1 cellular context compared by ENCODE assay signal in the genomic region with DNA sequence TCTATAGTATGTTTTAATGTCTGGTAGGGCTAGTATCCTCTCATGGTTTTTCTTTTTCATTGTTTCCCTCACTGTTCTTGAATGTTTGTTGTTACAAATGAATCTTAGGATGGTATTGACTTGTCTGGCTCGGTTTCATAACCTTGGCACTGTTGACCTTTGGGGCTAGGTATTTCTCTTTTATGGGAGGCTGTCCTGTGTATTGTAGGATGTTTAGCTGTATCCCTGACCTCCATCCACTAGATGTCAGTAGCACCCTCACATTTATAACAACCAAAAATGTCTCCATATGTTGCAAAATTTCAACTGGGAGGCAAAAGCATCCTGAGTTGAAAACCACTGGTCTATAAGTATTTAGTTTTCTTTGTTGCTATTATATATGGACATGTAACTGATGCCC.
TF ChIP-seq lines count a peak whose summit lies in the region.

No MANE protein-coding gene starts in this region.

TF ChIP-seq in HepG2, 621 proteins besides CTCF, POLR2A, EP300 and RAD21 (continued from another document and continues in another):
- TF ChIP-seq, protein P1, sequence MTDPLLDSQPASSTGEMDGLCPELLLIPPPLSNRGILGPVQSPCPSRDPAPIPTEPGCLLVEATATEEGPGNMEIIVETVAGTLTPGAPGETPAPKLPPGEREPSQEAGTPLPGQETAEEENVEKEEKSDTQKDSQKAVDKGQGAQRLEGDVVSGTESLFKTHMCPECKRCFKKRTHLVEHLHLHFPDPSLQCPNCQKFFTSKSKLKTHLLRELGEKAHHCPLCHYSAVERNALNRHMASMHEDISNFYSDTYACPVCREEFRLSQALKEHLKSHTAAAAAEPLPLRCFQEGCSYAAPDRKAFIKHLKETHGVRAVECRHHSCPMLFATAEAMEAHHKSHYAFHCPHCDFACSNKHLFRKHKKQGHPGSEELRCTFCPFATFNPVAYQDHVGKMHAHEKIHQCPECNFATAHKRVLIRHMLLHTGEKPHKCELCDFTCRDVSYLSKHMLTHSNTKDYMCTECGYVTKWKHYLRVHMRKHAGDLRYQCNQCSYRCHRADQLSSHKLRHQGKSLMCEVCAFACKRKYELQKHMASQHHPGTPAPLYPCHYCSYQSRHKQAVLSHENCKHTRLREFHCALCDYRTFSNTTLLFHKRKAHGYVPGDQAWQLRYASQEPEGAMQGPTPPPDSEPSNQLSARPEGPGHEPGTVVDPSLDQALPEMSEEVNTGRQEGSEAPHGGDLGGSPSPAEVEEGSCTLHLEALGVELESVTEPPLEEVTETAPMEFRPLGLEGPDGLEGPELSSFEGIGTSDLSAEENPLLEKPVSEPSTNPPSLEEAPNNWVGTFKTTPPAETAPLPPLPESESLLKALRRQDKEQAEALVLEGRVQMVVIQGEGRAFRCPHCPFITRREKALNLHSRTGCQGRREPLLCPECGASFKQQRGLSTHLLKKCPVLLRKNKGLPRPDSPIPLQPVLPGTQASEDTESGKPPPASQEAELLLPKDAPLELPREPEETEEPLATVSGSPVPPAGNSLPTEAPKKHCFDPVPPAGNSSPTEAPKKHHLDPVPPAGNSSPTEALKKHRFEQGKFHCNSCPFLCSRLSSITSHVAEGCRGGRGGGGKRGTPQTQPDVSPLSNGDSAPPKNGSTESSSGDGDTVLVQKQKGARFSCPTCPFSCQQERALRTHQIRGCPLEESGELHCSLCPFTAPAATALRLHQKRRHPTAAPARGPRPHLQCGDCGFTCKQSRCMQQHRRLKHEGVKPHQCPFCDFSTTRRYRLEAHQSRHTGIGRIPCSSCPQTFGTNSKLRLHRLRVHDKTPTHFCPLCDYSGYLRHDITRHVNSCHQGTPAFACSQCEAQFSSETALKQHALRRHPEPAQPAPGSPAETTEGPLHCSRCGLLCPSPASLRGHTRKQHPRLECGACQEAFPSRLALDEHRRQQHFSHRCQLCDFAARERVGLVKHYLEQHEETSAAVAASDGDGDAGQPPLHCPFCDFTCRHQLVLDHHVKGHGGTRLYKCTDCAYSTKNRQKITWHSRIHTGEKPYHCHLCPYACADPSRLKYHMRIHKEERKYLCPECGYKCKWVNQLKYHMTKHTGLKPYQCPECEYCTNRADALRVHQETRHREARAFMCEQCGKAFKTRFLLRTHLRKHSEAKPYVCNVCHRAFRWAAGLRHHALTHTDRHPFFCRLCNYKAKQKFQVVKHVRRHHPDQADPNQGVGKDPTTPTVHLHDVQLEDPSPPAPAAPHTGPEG (CRISPR knock-in tag; IDR thresholded peaks at IDR 0.05): no peak
- TF ChIP-seq ZNF776 (CRISPR knock-in tag; IDR thresholded peaks at IDR 0.05) (no peak), CHD2 (IDR thresholded peaks at IDR 0.05; ENCODE audit: low read depth, low read length) (no peak), HNRNPK (IDR thresholded peaks at IDR 0.05; ENCODE audit: low read depth, low read length, poor library complexity, severe bottlenecking) (no peak), NR2F6 (IDR thresholded peaks at IDR 0.05) (peak; percentile 91), NR2F6 (CRISPR knock-in tag; IDR thresholded peaks at IDR 0.05) (peak; percentile 89), DNMT1 (CRISPR knock-in tag; IDR thresholded peaks at IDR 0.05) (no peak), ZNF160 (CRISPR knock-in tag; IDR thresholded peaks at IDR 0.05) (no peak), NFIC (IDR thresholded peaks at IDR 0.05; ENCODE audit: low read length) (no peak), TEAD3 (CRISPR knock-in tag; optimal IDR thresholded peaks at IDR 0.05; ENCODE audit: borderline replicate concordance) (peak; percentile 81), PLRG1 (conservative IDR thresholded peaks at IDR 0.05) (no peak), GABPA (IDR thresholded peaks at IDR 0.05; ENCODE audit: low read depth, low read length) (no peak), GABPA (CRISPR knock-in tag; IDR thresholded peaks at IDR 0.05; ENCODE audit: low read depth) (no peak; the same call in 1 of the 2 replicates), PAWR (CRISPR knock-in tag; IDR thresholded peaks at IDR 0.05; ENCODE audit: borderline replicate concordance) (no peak), TBX3 (IDR thresholded peaks at IDR 0.05; ENCODE audit: borderline replicate concordance) (no peak), ATF7 (IDR thresholded peaks at IDR 0.05) (no peak), ATF7 (CRISPR knock-in tag; IDR thresholded peaks at IDR 0.05) (no peak), ZSCAN31 (CRISPR knock-in tag; IDR thresholded peaks at IDR 0.05; ENCODE audit: low read depth) (no peak), ZFP62 (CRISPR knock-in tag; IDR thresholded peaks at IDR 0.05) (no peak), GPN1 (CRISPR knock-in tag; IDR thresholded peaks at IDR 0.05; ENCODE audit: borderline replicate concordance) (no peak), ETV5 (CRISPR knock-in tag; IDR thresholded peaks at IDR 0.05; ENCODE audit: borderline replicate concordance) (no peak), PRMT3 (CRISPR knock-in tag; IDR thresholded peaks at IDR 0.05; ENCODE audit: borderline replicate concordance, low read depth) (no peak), HNRNPL (IDR thresholded peaks at IDR 0.05; ENCODE audit: low read depth, low read length) (no peak), POLR2G (IDR thresholded peaks at IDR 0.05; ENCODE audit: low read depth, low read length) (no peak), CEBPG (CRISPR knock-in tag; IDR thresholded peaks at IDR 0.05) (peak; percentile 71; the same call in 1 of the 2 replicates), ZEB1 (IDR thresholded peaks at IDR 0.05; ENCODE audit: insufficient replicate concordance, low read depth) (no peak), TAF1 (CRISPR knock-in tag; IDR thresholded peaks at IDR 0.05) (no peak), NFYB (CRISPR knock-in tag; IDR thresholded peaks at IDR 0.05) (no peak), ZNF878 (CRISPR knock-in tag; IDR thresholded peaks at IDR 0.05) (peak; percentile 61; the same call in 1 of the 2 replicates), ATF1 (CRISPR knock-in tag; IDR thresholded peaks at IDR 0.05) (no peak), ZNF263 (CRISPR knock-in tag; IDR thresholded peaks at IDR 0.05) (no peak), ZNF180 (CRISPR knock-in tag; IDR thresholded peaks at IDR 0.05; ENCODE audit: borderline replicate concordance, low read depth) (no peak), SAP130 (CRISPR knock-in tag; IDR thresholded peaks at IDR 0.05; ENCODE audit: low read depth) (peak; percentile 50; the same call in 1 of the 2 replicates), ZNF768 (CRISPR knock-in tag; IDR thresholded peaks at IDR 0.05) (no peak), ZNF333 (CRISPR knock-in tag; IDR thresholded peaks at IDR 0.05; ENCODE audit: borderline replicate concordance) (no peak)
- TF ChIP-seq, protein P2, sequence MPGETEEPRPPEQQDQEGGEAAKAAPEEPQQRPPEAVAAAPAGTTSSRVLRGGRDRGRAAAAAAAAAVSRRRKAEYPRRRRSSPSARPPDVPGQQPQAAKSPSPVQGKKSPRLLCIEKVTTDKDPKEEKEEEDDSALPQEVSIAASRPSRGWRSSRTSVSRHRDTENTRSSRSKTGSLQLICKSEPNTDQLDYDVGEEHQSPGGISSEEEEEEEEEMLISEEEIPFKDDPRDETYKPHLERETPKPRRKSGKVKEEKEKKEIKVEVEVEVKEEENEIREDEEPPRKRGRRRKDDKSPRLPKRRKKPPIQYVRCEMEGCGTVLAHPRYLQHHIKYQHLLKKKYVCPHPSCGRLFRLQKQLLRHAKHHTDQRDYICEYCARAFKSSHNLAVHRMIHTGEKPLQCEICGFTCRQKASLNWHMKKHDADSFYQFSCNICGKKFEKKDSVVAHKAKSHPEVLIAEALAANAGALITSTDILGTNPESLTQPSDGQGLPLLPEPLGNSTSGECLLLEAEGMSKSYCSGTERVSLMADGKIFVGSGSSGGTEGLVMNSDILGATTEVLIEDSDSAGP (CRISPR knock-in tag; IDR thresholded peaks at IDR 0.05; ENCODE audit: borderline replicate concordance): no peak
- TF ChIP-seq, protein P3, sequence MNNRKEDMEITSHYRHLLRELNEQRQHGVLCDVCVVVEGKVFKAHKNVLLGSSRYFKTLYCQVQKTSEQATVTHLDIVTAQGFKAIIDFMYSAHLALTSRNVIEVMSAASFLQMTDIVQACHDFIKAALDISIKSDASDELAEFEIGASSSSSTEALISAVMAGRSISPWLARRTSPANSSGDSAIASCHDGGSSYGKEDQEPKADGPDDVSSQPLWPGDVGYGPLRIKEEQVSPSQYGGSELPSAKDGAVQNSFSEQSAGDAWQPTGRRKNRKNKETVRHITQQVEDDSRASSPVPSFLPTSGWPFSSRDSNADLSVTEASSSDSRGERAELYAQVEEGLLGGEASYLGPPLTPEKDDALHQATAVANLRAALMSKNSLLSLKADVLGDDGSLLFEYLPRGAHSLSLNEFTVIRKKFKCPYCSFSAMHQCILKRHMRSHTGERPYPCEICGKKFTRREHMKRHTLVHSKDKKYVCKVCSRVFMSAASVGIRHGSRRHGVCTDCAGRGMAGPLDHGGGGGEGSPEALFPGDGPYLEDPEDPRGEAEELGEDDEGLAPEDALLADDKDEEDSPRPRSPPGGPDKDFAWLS (CRISPR knock-in tag; IDR thresholded peaks at IDR 0.05; ENCODE audit: borderline replicate concordance): no peak
- TF ChIP-seq, protein P4, sequence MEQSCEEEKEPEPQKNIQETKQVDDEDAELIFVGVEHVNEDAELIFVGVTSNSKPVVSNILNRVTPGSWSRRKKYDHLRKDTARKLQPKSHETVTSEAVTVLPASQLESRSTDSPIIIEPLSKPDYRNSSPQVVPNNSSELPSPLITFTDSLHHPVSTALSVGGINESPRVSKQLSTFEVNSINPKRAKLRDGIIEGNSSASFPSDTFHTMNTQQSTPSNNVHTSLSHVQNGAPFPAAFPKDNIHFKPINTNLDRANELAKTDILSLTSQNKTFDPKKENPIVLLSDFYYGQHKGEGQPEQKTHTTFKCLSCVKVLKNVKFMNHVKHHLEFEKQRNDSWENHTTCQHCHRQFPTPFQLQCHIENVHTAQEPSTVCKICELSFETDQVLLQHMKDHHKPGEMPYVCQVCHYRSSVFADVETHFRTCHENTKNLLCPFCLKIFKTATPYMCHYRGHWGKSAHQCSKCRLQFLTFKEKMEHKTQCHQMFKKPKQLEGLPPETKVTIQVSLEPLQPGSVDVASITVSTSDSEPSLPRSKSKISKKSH (CRISPR knock-in tag; IDR thresholded peaks at IDR 0.05; ENCODE audit: borderline replicate concordance): no peak
- TF ChIP-seq, protein P5, sequence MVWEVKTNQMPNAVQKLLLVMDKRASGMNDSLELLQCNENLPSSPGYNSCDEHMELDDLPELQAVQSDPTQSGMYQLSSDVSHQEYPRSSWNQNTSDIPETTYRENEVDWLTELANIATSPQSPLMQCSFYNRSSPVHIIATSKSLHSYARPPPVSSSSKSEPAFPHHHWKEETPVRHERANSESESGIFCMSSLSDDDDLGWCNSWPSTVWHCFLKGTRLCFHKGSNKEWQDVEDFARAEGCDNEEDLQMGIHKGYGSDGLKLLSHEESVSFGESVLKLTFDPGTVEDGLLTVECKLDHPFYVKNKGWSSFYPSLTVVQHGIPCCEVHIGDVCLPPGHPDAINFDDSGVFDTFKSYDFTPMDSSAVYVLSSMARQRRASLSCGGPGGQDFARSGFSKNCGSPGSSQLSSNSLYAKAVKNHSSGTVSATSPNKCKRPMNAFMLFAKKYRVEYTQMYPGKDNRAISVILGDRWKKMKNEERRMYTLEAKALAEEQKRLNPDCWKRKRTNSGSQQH (CRISPR knock-in tag; IDR thresholded peaks at IDR 0.05; ENCODE audit: low read depth): no peak
- TF ChIP-seq, protein P6, sequence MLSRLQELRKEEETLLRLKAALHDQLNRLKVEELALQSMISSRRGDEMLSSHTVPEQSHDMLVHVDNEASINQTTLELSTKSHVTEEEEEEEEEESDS (CRISPR knock-in tag; IDR thresholded peaks at IDR 0.05; ENCODE audit: borderline replicate concordance): no peak
- TF ChIP-seq, protein P7, sequence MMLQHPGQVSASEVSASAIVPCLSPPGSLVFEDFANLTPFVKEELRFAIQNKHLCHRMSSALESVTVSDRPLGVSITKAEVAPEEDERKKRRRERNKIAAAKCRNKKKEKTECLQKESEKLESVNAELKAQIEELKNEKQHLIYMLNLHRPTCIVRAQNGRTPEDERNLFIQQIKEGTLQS (CRISPR knock-in tag; IDR thresholded peaks at IDR 0.05): no peak
- TF ChIP-seq, protein P8, sequence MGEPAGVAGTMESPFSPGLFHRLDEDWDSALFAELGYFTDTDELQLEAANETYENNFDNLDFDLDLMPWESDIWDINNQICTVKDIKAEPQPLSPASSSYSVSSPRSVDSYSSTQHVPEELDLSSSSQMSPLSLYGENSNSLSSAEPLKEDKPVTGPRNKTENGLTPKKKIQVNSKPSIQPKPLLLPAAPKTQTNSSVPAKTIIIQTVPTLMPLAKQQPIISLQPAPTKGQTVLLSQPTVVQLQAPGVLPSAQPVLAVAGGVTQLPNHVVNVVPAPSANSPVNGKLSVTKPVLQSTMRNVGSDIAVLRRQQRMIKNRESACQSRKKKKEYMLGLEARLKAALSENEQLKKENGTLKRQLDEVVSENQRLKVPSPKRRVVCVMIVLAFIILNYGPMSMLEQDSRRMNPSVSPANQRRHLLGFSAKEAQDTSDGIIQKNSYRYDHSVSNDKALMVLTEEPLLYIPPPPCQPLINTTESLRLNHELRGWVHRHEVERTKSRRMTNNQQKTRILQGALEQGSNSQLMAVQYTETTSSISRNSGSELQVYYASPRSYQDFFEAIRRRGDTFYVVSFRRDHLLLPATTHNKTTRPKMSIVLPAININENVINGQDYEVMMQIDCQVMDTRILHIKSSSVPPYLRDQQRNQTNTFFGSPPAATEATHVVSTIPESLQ (CRISPR knock-in tag; conservative IDR thresholded peaks at IDR 0.05): no peak
- TF ChIP-seq, protein P9, sequence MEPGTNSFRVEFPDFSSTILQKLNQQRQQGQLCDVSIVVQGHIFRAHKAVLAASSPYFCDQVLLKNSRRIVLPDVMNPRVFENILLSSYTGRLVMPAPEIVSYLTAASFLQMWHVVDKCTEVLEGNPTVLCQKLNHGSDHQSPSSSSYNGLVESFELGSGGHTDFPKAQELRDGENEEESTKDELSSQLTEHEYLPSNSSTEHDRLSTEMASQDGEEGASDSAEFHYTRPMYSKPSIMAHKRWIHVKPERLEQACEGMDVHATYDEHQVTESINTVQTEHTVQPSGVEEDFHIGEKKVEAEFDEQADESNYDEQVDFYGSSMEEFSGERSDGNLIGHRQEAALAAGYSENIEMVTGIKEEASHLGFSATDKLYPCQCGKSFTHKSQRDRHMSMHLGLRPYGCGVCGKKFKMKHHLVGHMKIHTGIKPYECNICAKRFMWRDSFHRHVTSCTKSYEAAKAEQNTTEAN (CRISPR knock-in tag; conservative IDR thresholded peaks at IDR 0.05): no peak
- TF ChIP-seq, protein P10, sequence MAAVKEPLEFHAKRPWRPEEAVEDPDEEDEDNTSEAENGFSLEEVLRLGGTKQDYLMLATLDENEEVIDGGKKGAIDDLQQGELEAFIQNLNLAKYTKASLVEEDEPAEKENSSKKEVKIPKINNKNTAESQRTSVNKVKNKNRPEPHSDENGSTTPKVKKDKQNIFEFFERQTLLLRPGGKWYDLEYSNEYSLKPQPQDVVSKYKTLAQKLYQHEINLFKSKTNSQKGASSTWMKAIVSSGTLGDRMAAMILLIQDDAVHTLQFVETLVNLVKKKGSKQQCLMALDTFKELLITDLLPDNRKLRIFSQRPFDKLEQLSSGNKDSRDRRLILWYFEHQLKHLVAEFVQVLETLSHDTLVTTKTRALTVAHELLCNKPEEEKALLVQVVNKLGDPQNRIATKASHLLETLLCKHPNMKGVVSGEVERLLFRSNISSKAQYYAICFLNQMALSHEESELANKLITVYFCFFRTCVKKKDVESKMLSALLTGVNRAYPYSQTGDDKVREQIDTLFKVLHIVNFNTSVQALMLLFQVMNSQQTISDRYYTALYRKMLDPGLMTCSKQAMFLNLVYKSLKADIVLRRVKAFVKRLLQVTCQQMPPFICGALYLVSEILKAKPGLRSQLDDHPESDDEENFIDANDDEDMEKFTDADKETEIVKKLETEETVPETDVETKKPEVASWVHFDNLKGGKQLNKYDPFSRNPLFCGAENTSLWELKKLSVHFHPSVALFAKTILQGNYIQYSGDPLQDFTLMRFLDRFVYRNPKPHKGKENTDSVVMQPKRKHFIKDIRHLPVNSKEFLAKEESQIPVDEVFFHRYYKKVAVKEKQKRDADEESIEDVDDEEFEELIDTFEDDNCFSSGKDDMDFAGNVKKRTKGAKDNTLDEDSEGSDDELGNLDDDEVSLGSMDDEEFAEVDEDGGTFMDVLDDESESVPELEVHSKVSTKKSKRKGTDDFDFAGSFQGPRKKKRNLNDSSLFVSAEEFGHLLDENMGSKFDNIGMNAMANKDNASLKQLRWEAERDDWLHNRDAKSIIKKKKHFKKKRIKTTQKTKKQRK (IDR thresholded peaks at IDR 0.05; ENCODE audit: low read length): no peak
